ENCODE assay signal across 22 cellular contexts in genomic region chrX:16953606-16954211, GRCh38. TPM values are rescaled to one million over a fixed set of nuclear protein-coding genes. Genes with fewer than 3 reads are reported as not detected.
DNase-seq lines count a peak whose midpoint lies in the region; ATAC-seq and TF ChIP-seq lines count a peak whose summit lies in the region.
"Had no signal": no experiment of that assay in that cellular context is flagged by ENCODE, and none has a peak within 500 bp of the region (broad histone marks: within the 10 kb centered on the region; RNA-seq: fewer than 3 reads in every experiment).

No MANE protein-coding gene starts in this region.

- no peaks in the 10 kb centered on the region for H3F3A ChIP-seq in PC-3 (ENCODE audit: low read length, unreplicated experiment)

- no peaks in the 10 kb centered on the region for H3K9me3 ChIP-seq in PC-3 (ENCODE audit: low read length)
- H3K9me3 ChIP-seq: BE2C, prostate gland had no signal

- no peaks in the 10 kb centered on the region for H3K9me2 ChIP-seq in PC-3 (replicated peaks; ENCODE audit: low read length)

- no peak overlapping the region for H3K4me3 Mint-ChIP-seq in endothelial cell (ENCODE audit: unreplicated experiment)
- H3K4me3 Mint-ChIP-seq: activated naive CD8-positive, alpha-beta T cell treated with anti-CD3 and anti-CD28 coated beads, Interleukin-2, amount 50 U/mL, for 24 hours; activated T-helper 17 cell treated with anti-CD3 and anti-CD28 coated beads, Interleukin-2, amount 50 U/mL, for 72 hours; central memory CD8-positive, alpha-beta T cell; effector memory CD8-positive, alpha-beta T cell; neural crest cell had no signal

- CTCF ChIA-PET in PC-3 (lab: Charles Lee), result no interaction called here

- H3K9ac ChIP-seq in PC-3 (ENCODE audit: low read length), result peak overlapping the region; percentile 57

- no TSS peak for BruUV-seq in PC-3 (replicated peaks; lab: Mats Ljungman, UMichigan)

- peak overlapping the region; percentile 59 for H3K4me3 ChIP-seq in PC-3 (ENCODE audit: low read length)
- H3K4me3 ChIP-seq: prostate gland had no signal

- H3K27me3 ChIP-seq in PC-3 (ENCODE audit: low read length), result no peaks in the 10 kb centered on the region
- H3K27me3 ChIP-seq: BE2C had no signal

- peak overlapping the region; percentile 91 for H3K27ac ChIP-seq in PC-3 (ENCODE audit: low read length)
- H3K27ac ChIP-seq: prostate gland had no signal

- H3K27me3 Mint-ChIP-seq in endothelial cell (ENCODE audit: unreplicated experiment), result no peaks in the 10 kb centered on the region

- POLR2A ChIA-PET in PC-3 (lab: Charles Lee; ENCODE audit: unreplicated experiment), result no interaction called here

- H3K79me2 ChIP-seq in PC-3 (ENCODE audit: low read length), result no peaks in the 10 kb centered on the region

- H3K36me3 Mint-ChIP-seq in endothelial cell (ENCODE audit: low read depth, unreplicated experiment), result no peaks in the 10 kb centered on the region

- peaks cover 36% of the 10 kb centered on the region for H3K4me1 ChIP-seq in PC-3 (ENCODE audit: insufficient read depth, low read length)
- H3K4me1 ChIP-seq: BE2C, prostate gland had no signal

- peak overlapping the region; percentile 78 for H3K4me2 ChIP-seq in PC-3 (ENCODE audit: low read length)

- peak overlapping the region; percentile 72 for H3K27ac Mint-ChIP-seq in endothelial cell (ENCODE audit: unreplicated experiment)
- H3K27ac Mint-ChIP-seq: activated naive CD8-positive, alpha-beta T cell treated with anti-CD3 and anti-CD28 coated beads, Interleukin-2, amount 50 U/mL, for 24 hours; activated T-helper 17 cell treated with anti-CD3 and anti-CD28 coated beads, Interleukin-2, amount 50 U/mL, for 72 hours; effector memory CD8-positive, alpha-beta T cell had no signal

- H2AFZ ChIP-seq in PC-3 (ENCODE audit: low read length), result peak overlapping the region; percentile 59; the same call in 1 of the 2 replicates

- peaks cover 32% of the 10 kb centered on the region for H3K4me1 Mint-ChIP-seq in endothelial cell (ENCODE audit: unreplicated experiment)
- H3K4me1 Mint-ChIP-seq: activated naive CD8-positive, alpha-beta T cell treated with anti-CD3 and anti-CD28 coated beads, Interleukin-2, amount 50 U/mL, for 24 hours; activated T-helper 17 cell treated with anti-CD3 and anti-CD28 coated beads, Interleukin-2, amount 50 U/mL, for 72 hours; central memory CD8-positive, alpha-beta T cell had no signal

- ATAC-seq in PC-3, result peak; percentile 75
- ATAC-seq: activated naive CD8-positive, alpha-beta T cell treated with anti-CD3 and anti-CD28 coated beads, Interleukin-2, amount 50 U/mL, for 24 hours; activated T-helper 17 cell treated with anti-CD3 and anti-CD28 coated beads, Interleukin-2, amount 50 U/mL, for 72 hours; effector memory CD8-positive, alpha-beta T cell had no signal

- no peaks in the 10 kb centered on the region for H3K36me3 ChIP-seq in PC-3 (ENCODE audit: low read depth, low read length)
- H3K36me3 ChIP-seq: BE2C, prostate gland had no signal

- intact Hi-C loops in PC-3 (cut with micrococcal nuclease), result loop anchor here (5.0 kb wide), 1 partner anchor 89 kb away; no protein-coding TSS in a partner anchor

- no peaks in the 10 kb centered on the region for H4K20me1 ChIP-seq in PC-3 (ENCODE audit: low read length)

- peak; percentile 45 for DNase-seq in ELR (ENCODE audit: low read depth)
- DNase-seq in PC-3, result peak; percentile 77
- DNase-seq in endothelial cell (ENCODE audit: low spot score), result no peak
- DNase-seq in pulmonary artery endothelial cell (ENCODE audit: low read depth, low spot score), result peak; percentile 19
- DNase-seq in COLO668 (lab: John Stamatoyannopoulos, UW; ENCODE audit: unreplicated experiment), result no peak
- no peak for DNase-seq in foreskin melanocyte
- DNase-seq in NCI-H446 treated with DMSO at 0.1 percent for 48 hours (lab: John Stamatoyannopoulos, UW), result no peak
- DNase-seq: activated CD4-positive, CD25-positive, alpha-beta regulatory T cell treated with anti-CD3 and anti-CD28 coated beads, Interleukin-2, amount 50 U/mL, for 72 hours; activated naive CD8-positive, alpha-beta T cell treated with anti-CD3 and anti-CD28 coated beads, Interleukin-2, amount 50 U/mL, for 24 hours; BE2C; DMS 273 treated with DMSO at 0.1 percent for 48 hours; effector memory CD8-positive, alpha-beta T cell; hippocampal formation; midbrain; NCI-H1048; NCI-H2107; stimulated activated CD4-positive, alpha-beta T cell treated with anti-CD3 and anti-CD28 coated beads, Interleukin-4, amount 100 ng/mL, for 4 hours; T1000 had no signal

- no peaks in the 10 kb centered on the region for H3K9me3 Mint-ChIP-seq in endothelial cell (ENCODE audit: unreplicated experiment)
- H3K9me3 Mint-ChIP-seq: activated naive CD8-positive, alpha-beta T cell treated with anti-CD3 and anti-CD28 coated beads, Interleukin-2, amount 50 U/mL, for 24 hours; activated T-helper 17 cell treated with anti-CD3 and anti-CD28 coated beads, Interleukin-2, amount 50 U/mL, for 72 hours; central memory CD8-positive, alpha-beta T cell; effector memory CD8-positive, alpha-beta T cell; neural crest cell had no signal

- no peak for TF ChIP-seq CTCF in PC-3 (conservative IDR thresholded peaks at IDR 0.05; ENCODE audit: low read depth, low read length)
- TF ChIP-seq CTCF in endothelial cell (IDR thresholded peaks at IDR 0.05; ENCODE audit: unreplicated experiment), result no peak

RNA-seq across cellular contexts. Expression of gene REPS2, which starts 7.3 kb away (rescaled TPM):
- 2.6 and 6.3 TPM in 2 replicates for total RNA-seq in PC-3 (2014; rRNA removed)
- total RNA-seq in endothelial cell (ENCODE audit: unreplicated experiment), result 10.6 TPM
- total RNA-seq in pulmonary artery endothelial cell, result 3.4 and 3.8 TPM in 2 replicates

Comparison
In these comparisons a context has a peak if more than half of its experiments do, and no peak if none do; other contexts are left out.
1. DNase-seq: peak in ELR (single experiment), PC-3 (single experiment) and pulmonary artery endothelial cell (single experiment); none in endothelial cell (single experiment), COLO668 (single experiment), foreskin melanocyte (single experiment) and NCI-H446 treated with DMSO at 0.1 percent for 48 hours (single experiment).